In genomic region chr19:47511681-47512080, GRCh38 we compare ENCODE assay signal across 9 cellular contexts. TPM values are rescaled to one million over a fixed set of nuclear protein-coding genes. Genes with fewer than 3 reads are reported as not detected.
DNase-seq lines count a peak whose midpoint lies in the region; FAIRE-seq and TF ChIP-seq lines count a peak whose summit lies in the region.
"Had no signal": no experiment of that assay in that cellular context is flagged by ENCODE, and none has a peak within 500 bp of the region (broad histone marks: within the 10 kb centered on the region; RNA-seq: fewer than 3 reads in every experiment).

No MANE protein-coding gene starts in this region.

- peaks cover 77% of the 10 kb centered on the region for H4K20me1 ChIP-seq in astrocyte (ENCODE audit: insufficient read depth, low read length)

- in situ Hi-C loops in brain microvascular endothelial cell (cut with HindIII; ENCODE audit: low pct_ligation_motif_present, low sequenced_read_pairs), result no loop called here

- H3K9me3 Mint-ChIP-seq in activated CD4-positive, alpha-beta T cell treated with anti-CD3 and anti-CD28 coated beads, Interleukin-2, amount 10 ng/mL, durations not matched to agents 24 days and 14 days, result no peaks in the 10 kb centered on the region
- H3K9me3 Mint-ChIP-seq in astrocyte (ENCODE audit: unreplicated experiment), result no peaks in the 10 kb centered on the region

- H3K27me3 Mint-ChIP-seq in activated CD4-positive, alpha-beta T cell treated with anti-CD3 and anti-CD28 coated beads, Interleukin-2, amount 10 ng/mL, durations not matched to agents 24 days and 14 days, result no peaks in the 10 kb centered on the region
- H3K27me3 Mint-ChIP-seq in astrocyte (ENCODE audit: low read depth, unreplicated experiment), result no peaks in the 10 kb centered on the region

- no peak for DNase-seq in activated CD4-positive, alpha-beta T cell treated with anti-CD3 and anti-CD28 coated beads, Interleukin-2, amount 10 ng/mL, durations not matched to agents 24 days and 14 days
- DNase-seq in activated CD4-positive, alpha-beta T cell treated with anti-CD3 and anti-CD28 coated beads for 48 hours, result no peak
- DNase-seq in astrocyte (ENCODE audit: low read depth) (no peak), suprapubic skin (ENCODE audit: low spot score in 2 of 2) (no peak), retina (no peak), brain microvascular endothelial cell (no peak)
- DNase-seq in activated CD8-positive, alpha-beta memory T cell treated with anti-CD3 and anti-CD28 coated beads for 24 hours, result no peak
- DNase-seq: dermis blood vessel endothelial cell had no signal

- H3K4me1 Mint-ChIP-seq in activated CD4-positive, alpha-beta T cell treated with anti-CD3 and anti-CD28 coated beads, Interleukin-2, amount 10 ng/mL, durations not matched to agents 24 days and 14 days, result peaks cover 58% of the 10 kb centered on the region
- H3K4me1 Mint-ChIP-seq in astrocyte (ENCODE audit: low read depth, unreplicated experiment), result peaks cover 42% of the 10 kb centered on the region

- H3K4me1 ChIP-seq in astrocyte (ENCODE audit: insufficient read depth, low read length) (peaks cover 19% of the 10 kb centered on the region), suprapubic skin (peaks cover 81% of the 10 kb centered on the region)

- H3K79me2 ChIP-seq in astrocyte (ENCODE audit: insufficient read depth, low read length), result peaks cover 81% of the 10 kb centered on the region

- 41% methylated on average over 6 of the region's 7 CpGs for WGBS in suprapubic skin

- H3K36me3 ChIP-seq in astrocyte (ENCODE audit: insufficient read depth, low read length), result no peaks in the 10 kb centered on the region
- H3K36me3 ChIP-seq in suprapubic skin, result no peaks in the 10 kb centered on the region
- H3K36me3 ChIP-seq in brain microvascular endothelial cell (replicated peaks), result peaks cover 3% of the 10 kb centered on the region

- intact Hi-C loops in activated CD4-positive, alpha-beta T cell treated with anti-CD3 and anti-CD28 coated beads, Interleukin-2, amount 10 ng/mL, durations not matched to agents 24 days and 14 days (cut with micrococcal nuclease), result no loop called here

- H3K36me3 Mint-ChIP-seq in activated CD4-positive, alpha-beta T cell treated with anti-CD3 and anti-CD28 coated beads, Interleukin-2, amount 10 ng/mL, durations not matched to agents 24 days and 14 days (ENCODE audit: low read depth), result peaks cover 20% of the 10 kb centered on the region
- peaks cover 8% of the 10 kb centered on the region for H3K36me3 Mint-ChIP-seq in astrocyte (ENCODE audit: low read depth, unreplicated experiment)

- H3K9ac ChIP-seq in astrocyte (ENCODE audit: low read length), result no peak overlapping the region

- H3K27ac Mint-ChIP-seq in activated CD4-positive, alpha-beta T cell treated with anti-CD3 and anti-CD28 coated beads, Interleukin-2, amount 10 ng/mL, durations not matched to agents 24 days and 14 days, result no peak overlapping the region
- no peak overlapping the region for H3K27ac Mint-ChIP-seq in astrocyte (ENCODE audit: unreplicated experiment)

- no peak overlapping the region for H2AFZ ChIP-seq in astrocyte (ENCODE audit: low read depth, low read length)

- no peak for TF ChIP-seq POLR2A in suprapubic skin (IDR thresholded peaks at IDR 0.05)

- TF ChIP-seq EP300 in suprapubic skin (IDR thresholded peaks at IDR 0.05), result no peak

- no peak for TF ChIP-seq CTCF in astrocyte (IDR thresholded peaks at IDR 0.05; ENCODE audit: insufficient read depth, low read depth, low read length)
- TF ChIP-seq CTCF in suprapubic skin (IDR thresholded peaks at IDR 0.05), result no peak
- TF ChIP-seq CTCF in brain microvascular endothelial cell (IDR thresholded peaks at IDR 0.05; ENCODE audit: low read depth, low read length, missing control alignments), result no peak

- H3K27me3 ChIP-seq in astrocyte (ENCODE audit: insufficient read depth, low read length) (no peaks in the 10 kb centered on the region), layer of hippocampus (ENCODE audit: control insufficient read depth, insufficient read depth, low read length) (no peaks in the 10 kb centered on the region), suprapubic skin (no peaks in the 10 kb centered on the region), brain microvascular endothelial cell (replicated peaks) (no peaks in the 10 kb centered on the region)

- no peak for FAIRE-seq in astrocyte (lab: Jason Lieb, UNC)

- H3K4me3 Mint-ChIP-seq in activated CD4-positive, alpha-beta T cell treated with anti-CD3 and anti-CD28 coated beads, Interleukin-2, amount 10 ng/mL, durations not matched to agents 24 days and 14 days, result peak overlapping the region; percentile 99
- H3K4me3 Mint-ChIP-seq in astrocyte (ENCODE audit: unreplicated experiment), result peak overlapping the region; percentile 99

- H3K4me2 ChIP-seq in astrocyte (ENCODE audit: low read length), result no peak overlapping the region

- H3K27ac ChIP-seq in astrocyte (ENCODE audit: low read depth, low read length), result no peak overlapping the region
- peak overlapping the region; percentile 42 for H3K27ac ChIP-seq in layer of hippocampus (ENCODE audit: low read depth, low read length)
- H3K27ac ChIP-seq in suprapubic skin, result peak overlapping the region; percentile 52
- H3K27ac ChIP-seq in brain microvascular endothelial cell, result no peak overlapping the region

- H3K9me3 ChIP-seq in astrocyte (ENCODE audit: insufficient read depth, low read depth, low read length) (no peaks in the 10 kb centered on the region), suprapubic skin (no peaks in the 10 kb centered on the region)

- H3K4me3 ChIP-seq in astrocyte (ENCODE audit: insufficient read depth, low read depth, low read length) (no peak overlapping the region), suprapubic skin (peak overlapping the region; percentile 96), brain microvascular endothelial cell (ENCODE audit: low read depth, low read length) (no peak overlapping the region)

RNA-seq across cellular contexts. Expression of gene NAPA, which starts 3.2 kb away (rescaled TPM):
- total RNA-seq in activated CD4-positive, alpha-beta T cell treated with anti-CD3 and anti-CD28 coated beads, Interleukin-2, amount 10 ng/mL, durations not matched to agents 24 days and 14 days, result 61.9 and 66.5 TPM in 2 replicates
- total RNA-seq in astrocyte, result 122 and 132 TPM in 2 replicates
- 100 to 1,000 TPM; 170 to 232 (median 193) TPM for total RNA-seq in suprapubic skin

RNA-seq across cellular contexts. Expression of gene KPTN, which starts 27.7 kb away (rescaled TPM):
- total RNA-seq in activated CD4-positive, alpha-beta T cell treated with anti-CD3 and anti-CD28 coated beads, Interleukin-2, amount 10 ng/mL, durations not matched to agents 24 days and 14 days, result 10.1 and 12.2 TPM in 2 replicates
- total RNA-seq in astrocyte (13.2 and 15.9 TPM in 2 replicates), suprapubic skin (10 to 100 TPM in 1 of 4 donors, 1 to 10 TPM in 3; 4.3 to 16.3 (median 5.9) TPM)

RNA-seq across cellular contexts. Expression of gene SLC8A2, which starts 40.0 kb away (rescaled TPM):
- 0.05 TPM in 1 of 2 replicates, not detected in the other for total RNA-seq in activated CD4-positive, alpha-beta T cell treated with anti-CD3 and anti-CD28 coated beads, Interleukin-2, amount 10 ng/mL, durations not matched to agents 24 days and 14 days
- total RNA-seq in astrocyte, result 3.3 and 9.6 TPM in 2 replicates
- 1 to 10 TPM in 1 of 4 donors, under 1 TPM in 2, not detected in 1; 0.26 to 1.2 (median 0.38) TPM for total RNA-seq in suprapubic skin

Comparison
In these comparisons a context has a peak if more than half of its experiments do, and no peak if none do; other contexts are left out.
1. H3K27ac ChIP-seq: peak in layer of hippocampus (single experiment) and suprapubic skin (single experiment); none in astrocyte (single experiment) and brain microvascular endothelial cell (single experiment).